Comparison of ENCODE assay signal across 34 cellular contexts in genomic region chr5:180378412-180379344, GRCh38. TPM values are rescaled to one million over a fixed set of nuclear protein-coding genes. Genes with fewer than 3 reads are reported as not detected.
"Had no signal": no experiment of that assay in that cellular context is flagged by ENCODE, and none has a peak within 500 bp of the region (broad histone marks: within the 10 kb centered on the region; RNA-seq: fewer than 3 reads in every experiment).

No MANE protein-coding gene starts in this region.

- H3K9me3 ChIP-seq: esophagus muscularis mucosa, gastrocnemius medialis had no signal

- H3K36me3 Mint-ChIP-seq: activated naive CD8-positive, alpha-beta T cell; brain had no signal

- H3K36me3 ChIP-seq: esophagus muscularis mucosa, gastrocnemius medialis, WERI-Rb-1 had no signal

- H3K27ac ChIP-seq: esophagus muscularis mucosa, foreskin keratinocyte, gastrocnemius medialis, WERI-Rb-1 had no signal

- H3K9me3 Mint-ChIP-seq: activated B cell treated with CpG ODN at 0.5 μM for 24 hours; activated CD8-positive, alpha-beta T cell treated with anti-CD3 and anti-CD28 coated beads for 36 hours; activated T-cell treated with anti-CD3 and anti-CD28 coated beads, Interleukin-2, amount 50 U/mL, for 4 hours; activated T-helper 17 cell treated with anti-CD3 and anti-CD28 coated beads, Interleukin-2, amount 50 U/mL, for 72 hours; central memory CD8-positive, alpha-beta T cell; effector memory CD8-positive, alpha-beta T cell; T-helper 2 cell treated with Interferon-gamma antibody and Interleukin-4, amounts not matched to agents 5 μg/mL and 100 μg/mL, for 36 hours had no signal

- H3K27me3 ChIP-seq: foreskin keratinocyte had no signal

- H3K4me1 Mint-ChIP-seq: activated B cell treated with CpG ODN at 0.5 μM for 24 hours; activated T-helper 17 cell treated with anti-CD3 and anti-CD28 coated beads, Interleukin-2, amount 50 U/mL, for 72 hours; brain; central memory CD8-positive, alpha-beta T cell had no signal

- H3K4me3 Mint-ChIP-seq: activated B cell treated with CpG ODN at 0.5 μM for 24 hours; activated CD8-positive, alpha-beta T cell treated with anti-CD3 and anti-CD28 coated beads for 36 hours; activated naive CD8-positive, alpha-beta T cell; activated T-cell treated with anti-CD3 and anti-CD28 coated beads, Interleukin-2, amount 50 U/mL, for 4 hours; activated T-helper 17 cell treated with anti-CD3 and anti-CD28 coated beads, Interleukin-2, amount 50 U/mL, for 72 hours; brain; central memory CD8-positive, alpha-beta T cell; effector memory CD8-positive, alpha-beta T cell; T-helper 17 cell; T-helper 2 cell treated with Interferon-gamma antibody and Interleukin-4, amounts not matched to agents 5 μg/mL and 100 μg/mL, for 36 hours had no signal

- DNase-seq: activated B cell treated with CpG ODN at 0.5 μM for 24 hours; activated CD4-positive, alpha-beta T cell treated with anti-CD3 and anti-CD28 coated beads for 48 hours; activated CD4-positive, alpha-beta T cell treated with anti-CD3 and anti-CD28 coated beads, Interleukin-2, amount 50 U/mL, for 1 hour; activated CD4-positive, alpha-beta T cell treated with anti-CD3 and anti-CD28 coated beads, Interleukin-2, amount 50 U/mL, for 48 hours; activated CD8-positive, alpha-beta memory T cell treated with anti-CD3 and anti-CD28 coated beads for 24 hours; activated CD8-positive, alpha-beta T cell treated with anti-CD3 and anti-CD28 coated beads for 36 hours; activated effector memory CD4-positive, alpha-beta T cell treated with Interleukin-2 at 50 U/mL for 16 hours; activated gamma-delta T cell treated with Interleukin-2 at 50 U/mL for 16 hours; activated naive CD4-positive, alpha-beta T cell treated with anti-CD3 and anti-CD28 coated beads, Interleukin-2, amount 50 U/mL, for 16 hours; activated naive CD4-positive, alpha-beta T cell treated with Interleukin-2 at 50 U/mL for 16 hours; activated T-cell treated with anti-CD3 and anti-CD28 coated beads, Interleukin-2, amount 50 U/mL, for 4 hours; amniotic stem cell; aorta; cortex of kidney; dermis blood vessel endothelial cell; effector CD4-positive, alpha-beta T cell; effector memory CD8-positive, alpha-beta T cell; erythroblast; foreskin keratinocyte; gastrocnemius medialis; glutamatergic neuron; T-helper 1 cell; T-helper 17 cell; T1000; WERI-Rb-1 had no signal

- H3K4me1 ChIP-seq: foreskin keratinocyte, gastrocnemius medialis had no signal

- ATAC-seq: activated CD4-positive, CD25-positive, alpha-beta regulatory T cell treated with anti-CD3 and anti-CD28 coated beads, Interleukin-2, amount 50 U/mL, for 24 hours; activated CD8-positive, alpha-beta T cell treated with anti-CD3 and anti-CD28 coated beads for 36 hours; activated T-cell treated with anti-CD3 and anti-CD28 coated beads, Interleukin-2, amount 50 U/mL, for 4 hours; activated T-helper 17 cell treated with anti-CD3 and anti-CD28 coated beads, Interleukin-2, amount 50 U/mL, for 72 hours; effector memory CD8-positive, alpha-beta T cell; foreskin keratinocyte; gastrocnemius medialis; T-helper 17 cell had no signal

- H3K27me3 Mint-ChIP-seq: activated CD8-positive, alpha-beta T cell treated with anti-CD3 and anti-CD28 coated beads for 36 hours; activated naive CD8-positive, alpha-beta T cell had no signal

- H3K4me3 ChIP-seq: esophagus muscularis mucosa, gastrocnemius medialis had no signal

- FAIRE-seq: bronchial epithelial cell, colon had no signal

- H3K27ac Mint-ChIP-seq: activated B cell treated with CpG ODN at 0.5 μM for 24 hours; activated CD8-positive, alpha-beta T cell treated with anti-CD3 and anti-CD28 coated beads for 36 hours; activated naive CD8-positive, alpha-beta T cell; activated T-helper 17 cell treated with anti-CD3 and anti-CD28 coated beads, Interleukin-2, amount 50 U/mL, for 72 hours; brain; effector memory CD8-positive, alpha-beta T cell; T-helper 17 cell; T-helper 2 cell treated with Interferon-gamma antibody and Interleukin-4, amounts not matched to agents 5 μg/mL and 100 μg/mL, for 36 hours had no signal

RNA-seq across cellular contexts. Expression of gene GFPT2, which starts 25.5 kb away (rescaled TPM):
- total RNA-seq: activated CD8-positive, alpha-beta T cell treated with anti-CD3 and anti-CD28 coated beads for 36 hours had no signal
